23 cellular contexts compared by ENCODE assay signal in the genomic region with DNA sequence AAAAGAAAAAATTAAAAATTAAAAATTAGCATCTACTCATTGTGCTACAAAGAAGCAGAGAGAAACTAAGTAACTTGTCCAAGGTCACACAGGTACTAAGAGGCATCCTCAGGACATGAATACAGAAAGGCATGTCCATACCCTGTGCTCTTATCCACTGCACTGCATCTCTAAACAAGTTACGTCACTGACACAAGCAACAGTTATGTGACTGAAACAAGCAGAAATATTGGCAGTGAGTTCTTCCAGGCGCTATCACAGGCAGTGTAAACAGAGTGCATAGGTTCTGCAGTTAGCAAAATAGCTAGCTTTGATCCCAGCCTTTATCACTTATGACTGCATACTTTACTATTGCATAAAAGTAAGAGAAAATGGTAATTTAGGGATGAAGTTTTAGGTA. TPM values are rescaled to one million over a fixed set of nuclear protein-coding genes. Genes with fewer than 3 reads are reported as not detected.
"Had no signal": no experiment of that assay in that cellular context is flagged by ENCODE, and none has a peak within 500 bp of the region (broad histone marks: within the 10 kb centered on the region; RNA-seq: fewer than 3 reads in every experiment).

No MANE protein-coding gene starts in this region.

- H3K36me3 Mint-ChIP-seq: activated naive CD8-positive, alpha-beta T cell treated with anti-CD3 and anti-CD28 coated beads, Interleukin-2, amount 10 ng/mL, durations not matched to agents 7 days and 5 days; immature natural killer cell; memory B cell; naive B cell had no signal

- H3K27me3 ChIP-seq: body of pancreas, stomach, testis, upper lobe of left lung had no signal

- DNase-seq: activated B cell treated with CpG ODN at 0.5 μM for 24 hours; activated CD4-positive, alpha-beta T cell treated with anti-CD3 and anti-CD28 coated beads for 4 hours; activated CD8-positive, alpha-beta T cell treated with anti-CD3 and anti-CD28 coated beads for 36 hours; activated naive CD4-positive, alpha-beta T cell treated with Interleukin-2 at 50 U/mL for 16 hours; activated naive CD8-positive, alpha-beta T cell treated with anti-CD3 and anti-CD28 coated beads, Interleukin-2, amount 10 ng/mL, durations not matched to agents 7 days and 5 days; activated T-cell treated with anti-CD3 and anti-CD28 coated beads, Interleukin-2, amount 50 U/mL, for 24 hours; body of pancreas; effector memory CD8-positive, alpha-beta T cell; immature natural killer cell; mucosa of descending colon; naive B cell; stimulated activated CD4-positive, alpha-beta T cell treated with anti-CD3 and anti-CD28 coated beads, Interleukin-2, amount 100 ng/mL, for 48 hours; stomach; T-helper 1 cell; T-helper 9 cell; testis; upper lobe of left lung had no signal

- ATAC-seq: activated CD8-positive, alpha-beta T cell treated with anti-CD3 and anti-CD28 coated beads for 36 hours; body of pancreas; effector memory CD8-positive, alpha-beta T cell; mucosa of descending colon had no signal

- H3K4me1 ChIP-seq: body of pancreas, testis had no signal

- H3K4me3 ChIP-seq: body of pancreas, mucosa of descending colon, skin epidermis, stomach, testis, upper lobe of left lung had no signal

- H3K4me1 Mint-ChIP-seq: activated B cell treated with CpG ODN at 0.5 μM for 24 hours; activated naive CD8-positive, alpha-beta T cell treated with anti-CD3 and anti-CD28 coated beads, Interleukin-2, amount 10 ng/mL, durations not matched to agents 7 days and 5 days; immature natural killer cell; memory B cell; naive B cell had no signal

- H3K27me3 Mint-ChIP-seq: effector memory CD8-positive, alpha-beta T cell; memory B cell; progenitor cell of endocrine pancreas had no signal

- H3K9me3 ChIP-seq: body of pancreas, mucosa of descending colon, stomach, testis, upper lobe of left lung had no signal

- H3K27ac Mint-ChIP-seq: activated B cell treated with CpG ODN at 0.5 μM for 24 hours; activated CD8-positive, alpha-beta T cell treated with anti-CD3 and anti-CD28 coated beads for 36 hours; activated naive CD8-positive, alpha-beta T cell treated with anti-CD3 and anti-CD28 coated beads, Interleukin-2, amount 10 ng/mL, durations not matched to agents 7 days and 5 days; activated T-cell treated with anti-CD3 and anti-CD28 coated beads, Interleukin-2, amount 50 U/mL, for 24 hours; activated T-helper 2 cell treated with anti-CD3 and anti-CD28 coated beads, Interferon-gamma antibody, Interleukin-2, Interleukin-4, amounts not matched to agents 10 μg/mL and 5 μg/mL and 100 μg/mL, durations not matched to agents 14 hours and 24 hours and 36 hours; effector memory CD8-positive, alpha-beta T cell; immature natural killer cell; memory B cell; naive B cell; progenitor cell of endocrine pancreas had no signal

- FAIRE-seq: frontal cortex had no signal

- H3K36me3 ChIP-seq: stomach, upper lobe of left lung had no signal

- H3K4me3 Mint-ChIP-seq: activated B cell treated with CpG ODN at 0.5 μM for 24 hours; activated CD8-positive, alpha-beta T cell treated with anti-CD3 and anti-CD28 coated beads for 36 hours; activated naive CD8-positive, alpha-beta T cell treated with anti-CD3 and anti-CD28 coated beads, Interleukin-2, amount 10 ng/mL, durations not matched to agents 7 days and 5 days; activated T-cell treated with anti-CD3 and anti-CD28 coated beads, Interleukin-2, amount 50 U/mL, for 24 hours; effector memory CD8-positive, alpha-beta T cell; immature natural killer cell; memory B cell; naive B cell; neural crest cell had no signal

- H3K9me3 Mint-ChIP-seq: activated CD8-positive, alpha-beta T cell treated with anti-CD3 and anti-CD28 coated beads for 36 hours; activated naive CD8-positive, alpha-beta T cell treated with anti-CD3 and anti-CD28 coated beads, Interleukin-2, amount 10 ng/mL, durations not matched to agents 7 days and 5 days; activated T-cell treated with anti-CD3 and anti-CD28 coated beads, Interleukin-2, amount 50 U/mL, for 24 hours; activated T-helper 2 cell treated with anti-CD3 and anti-CD28 coated beads, Interferon-gamma antibody, Interleukin-2, Interleukin-4, amounts not matched to agents 10 μg/mL and 5 μg/mL and 100 μg/mL, durations not matched to agents 14 hours and 24 hours and 36 hours; naive B cell; neural crest cell had no signal

- H3K27ac ChIP-seq: body of pancreas, skin epidermis, stomach, testis, upper lobe of left lung had no signal

RNA-seq across cellular contexts. Expression of a gene that starts 7.9 kb away (rescaled TPM):
- total RNA-seq: activated B cell treated with CpG ODN at 0.5 μM for 24 hours; activated CD8-positive, alpha-beta T cell treated with anti-CD3 and anti-CD28 coated beads for 36 hours; activated naive CD8-positive, alpha-beta T cell treated with anti-CD3 and anti-CD28 coated beads, Interleukin-2, amount 10 ng/mL, durations not matched to agents 7 days and 5 days had no signal
- polyA plus RNA-seq: immature natural killer cell had no signal
